Comparison of ENCODE assay signal across 8 cellular contexts in genomic region chr10:22086730-22087364, GRCh38.
DNase-seq lines count a peak whose midpoint lies in the region; ATAC-seq and TF ChIP-seq lines count a peak whose summit lies in the region.

No MANE protein-coding gene starts in this region.

- ATAC-seq in Right ventricle myocardium inferior, result peak; percentile 98
- peak; percentile 77 to 100 (median 90) for ATAC-seq in psoas muscle
- ATAC-seq in GM21737 (IDR thresholded peaks at IDR 0.05; ENCODE audit: unreplicated experiment), result no peak
- ATAC-seq in GM19023 (IDR thresholded peaks at IDR 0.05; ENCODE audit: unreplicated experiment), result no peak
- no peak for ATAC-seq in GM19397 (IDR thresholded peaks at IDR 0.05; ENCODE audit: unreplicated experiment)

- TF ChIP-seq POLR2A in Peyer's patch (IDR thresholded peaks at IDR 0.05), result no peak

- peak; percentile 47 for DNase-seq in H7
- peak; percentile 23 to 72 (median 57) for DNase-seq in Peyer's patch
- peak; percentile 93 for DNase-seq in Right ventricle myocardium inferior (ENCODE audit: missing footprints)
- DNase-seq in psoas muscle, result peak; percentile 80 to 93
- no peak for DNase-seq in glomerular visceral epithelial cell (ENCODE audit: extremely low spot score)

- no peak for TF ChIP-seq CTCF in Peyer's patch (IDR thresholded peaks at IDR 0.05)
- TF ChIP-seq CTCF in psoas muscle (IDR thresholded peaks at IDR 0.05), result no peak

- H3K27me3 ChIP-seq in H7 (ENCODE audit: control insufficient read depth, insufficient read depth, low read length) (no peaks in the 10 kb centered on the region), Peyer's patch (no peaks in the 10 kb centered on the region), psoas muscle (ENCODE audit: insufficient read depth in 3 of 3, low read length in 2 of 3) (no peaks in the 10 kb centered on the region)

- no peak overlapping the region for H3K4me3 ChIP-seq in H7 (ENCODE audit: insufficient read depth, low read depth, low read length)
- no peak overlapping the region for H3K4me3 ChIP-seq in Peyer's patch
- peak overlapping the region; percentile 41 for H3K4me3 ChIP-seq in psoas muscle

- H3K27ac ChIP-seq in Peyer's patch (peak overlapping the region in 1 of 4 donors; percentile 39), psoas muscle (peak overlapping the region; percentile 5)

- no peaks in the 10 kb centered on the region for H3K4me1 ChIP-seq in Peyer's patch
- H3K4me1 ChIP-seq in psoas muscle, result peaks cover 8% of the 10 kb centered on the region

- intact Hi-C loops in Right ventricle myocardium inferior (cut with DNase I) (no loop called here), psoas muscle (cut with DNase I) (no loop called here)

- H3K36me3 ChIP-seq in H7 (replicated peaks; ENCODE audit: control insufficient read depth, insufficient read depth, low read length) (no peaks in the 10 kb centered on the region), Peyer's patch (no peaks in the 10 kb centered on the region), psoas muscle (ENCODE audit: insufficient read depth in 1 of 2, low read depth in 1 of 2) (no peaks in the 10 kb centered on the region)

- WGBS in psoas muscle, 3 donors, result 19 to 27% (median 26%) methylated on average over 5 of the region's 5 CpGs

- no peaks in the 10 kb centered on the region for H3K9me3 ChIP-seq in Peyer's patch
- no peaks in the 10 kb centered on the region for H3K9me3 ChIP-seq in psoas muscle

Comparison
In these comparisons a context has a peak if more than half of its experiments do, and no peak if none do; other contexts are left out.
1. ATAC-seq: peak in Right ventricle myocardium inferior (single experiment) and psoas muscle (4 of 4); none in GM21737 (single experiment), GM19023 (single experiment) and GM19397 (single experiment).